ENCODE assay signal across 8 cellular contexts in the genomic region with DNA sequence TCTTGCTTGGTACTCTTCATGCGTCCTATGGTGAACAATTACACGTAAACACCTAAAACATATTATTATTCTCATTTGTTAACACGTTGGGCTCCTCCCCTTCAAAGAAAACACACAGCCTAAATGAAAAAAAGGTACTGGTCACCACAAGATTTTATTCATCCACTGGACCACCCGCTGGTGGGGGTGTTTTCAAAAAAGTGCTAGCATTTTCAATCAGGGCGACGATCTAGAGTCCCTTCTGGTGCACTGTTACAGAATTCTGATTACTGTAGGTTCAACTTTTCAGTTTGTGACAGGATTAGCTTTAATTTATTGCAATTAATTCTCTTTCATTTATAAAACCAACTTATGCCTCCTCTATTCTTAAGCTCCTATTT. TPM values are rescaled to one million over a fixed set of nuclear protein-coding genes. Genes with fewer than 3 reads are reported as not detected.
A peak's percentile ranks its signal among the peaks of the same experiment; 100 is the strongest.
DNase-seq lines count a peak whose midpoint lies in the region; ATAC-seq and TF ChIP-seq lines count a peak whose summit lies in the region.

No MANE protein-coding gene starts in this region.

- ATAC-seq in GM19463 (IDR thresholded peaks at IDR 0.05; ENCODE audit: unreplicated experiment) (peak; percentile 6), IMR-90 (ENCODE audit: low read depth) (peak; percentile 4; the same call in 1 of the 2 replicates), left lung (peak; percentile 10)

- BruUV-seq in IMR-90 (replicated peaks; lab: Mats Ljungman, UMichigan), result TSS peak; percentile 71

- intact Hi-C loops in IMR-90 (cut with micrococcal nuclease), result loop anchor here (1.0 to 10.0 kb wide), 3 partner anchors 104 to 582 kb away; no protein-coding TSS in a partner anchor
- intact Hi-C loops in ascending aorta (cut with DNase I), result loop anchor here (1.0 to 2.0 kb wide), 3 partner anchors 137 to 400 kb away; a partner anchor contains a TSS
- intact Hi-C loops in left lung (cut with DNase I), result no loop called here

- TF ChIP-seq RAD21 in IMR-90 (IDR thresholded peaks at IDR 0.05; ENCODE audit: low read length), result no peak

- CTCF ChIA-PET in BJ (lab: Yijun Ruan, JAX) (interaction anchor here (0.6 to 2.5 kb wide), 4 partner anchors 11 to 137 kb away, joined by 3 to 6 read pairs (median 4); no protein-coding TSS in a partner anchor), IMR-90 (lab: Yijun Ruan, JAX) (no interaction called here)

- H3K27ac ChIP-seq in IMR-90 (ENCODE audit: insufficient read depth, low read length), result peak overlapping the region; percentile 93
- peak overlapping the region; percentile 87 to 94 for H3K27ac ChIP-seq in ascending aorta
- H3K27ac ChIP-seq in left lung, result peak overlapping the region; percentile 78 to 87
- H3K27ac ChIP-seq in thymus (ENCODE audit: low read depth), result peak overlapping the region; percentile 93

- dilution Hi-C loops in IMR-90 (cut with HindIII; ENCODE audit: low sequenced_read_pairs, unreplicated experiment), result no loop called here

- peak overlapping the region; percentile 97 for H3K4ac ChIP-seq in IMR-90 (ENCODE audit: low read depth, low read length)

- no peak for DNase-seq in BJ (ENCODE audit: low read depth)
- no peak for DNase-seq in IMR-90
- no peak for DNase-seq in ascending aorta (ENCODE audit: low spot score in 2 of 2)
- no peak for DNase-seq in left lung
- no peak for DNase-seq in Kasumi-1 (lab: John Stamatoyannopoulos, UW)
- no peak for DNase-seq in stimulated activated CD4-positive, alpha-beta T cell treated with anti-CD3 and anti-CD28 coated beads, Interleukin-2, amount 100 ng/mL, for 48 hours

- H3K79me1 ChIP-seq in IMR-90 (ENCODE audit: low read depth in 1 of 2, low read length in 2 of 2), result peaks cover 6 to 19% of the 10 kb centered on the region in 2 experiments; a peak in 3 of 4 replicates

- H2BK120ac ChIP-seq in IMR-90 (ENCODE audit: low read depth, low read length), result peak overlapping the region; percentile 79

- no peak for TF ChIP-seq CTCF in BJ (IDR thresholded peaks at IDR 0.05; ENCODE audit: insufficient read depth, low read depth, low read length)
- TF ChIP-seq CTCF in IMR-90 (conservative IDR thresholded peaks at IDR 0.05; ENCODE audit: low read depth, low read length), result no peak
- no peak for TF ChIP-seq CTCF in ascending aorta (IDR thresholded peaks at IDR 0.05)
- TF ChIP-seq CTCF in left lung (IDR thresholded peaks at IDR 0.05), result no peak

- TF ChIP-seq POLR2A in IMR-90 (IDR thresholded peaks at IDR 0.05; ENCODE audit: low read depth, low read length), result no peak

- peak overlapping the region; percentile 85 to 97 for H4K8ac ChIP-seq in IMR-90 (ENCODE audit: low read depth in 2 of 2, low read length in 2 of 2)

- peak overlapping the region; percentile 84 for H2AK5ac ChIP-seq in IMR-90 (ENCODE audit: low read depth, low read length)

- peak overlapping the region; percentile 87 for H3K23ac ChIP-seq in IMR-90 (ENCODE audit: low read depth, low read length)

- peak overlapping the region; percentile 62; the same call in 1 of the 3 replicates for H2BK15ac ChIP-seq in IMR-90 (ENCODE audit: low read depth, low read length)

- H3K36me3 ChIP-seq in BJ (ENCODE audit: control insufficient read depth, insufficient read depth, low read length) (peaks cover 4% of the 10 kb centered on the region; the same call in 1 of the 2 replicates), IMR-90 (ENCODE audit: control insufficient read depth, insufficient read depth, low read length) (peaks cover 2% of the 10 kb centered on the region), ascending aorta (peaks cover 3 to 17% of the 10 kb centered on the region in 2 donors), left lung (peaks cover 0 to 23% of the 10 kb centered on the region in 2 donors), thymus (ENCODE audit: control insufficient read depth, insufficient read depth) (peaks cover 3% of the 10 kb centered on the region)

- peak overlapping the region; percentile 94 for H3K9ac ChIP-seq in IMR-90 (ENCODE audit: low read depth, low read length)

- in situ Hi-C loops in IMR-90 (cut with MboI; ENCODE audit: low sequenced_read_pairs), result no loop called here

- H3K9me1 ChIP-seq in IMR-90 (ENCODE audit: insufficient read depth, low read length), result peaks cover 4% of the 10 kb centered on the region; the same call in 1 of the 2 replicates

- peak overlapping the region; percentile 97 for H4K5ac ChIP-seq in IMR-90 (ENCODE audit: low read depth, low read length)

- peak overlapping the region; percentile 94 for H2AFZ ChIP-seq in IMR-90 (replicated peaks; ENCODE audit: low read length, poor library complexity)

- H3K56ac ChIP-seq in IMR-90 (ENCODE audit: extremely low read depth, insufficient read depth, low read length), result peak overlapping the region; percentile 87

- peak overlapping the region; percentile 81 for H2AK9ac ChIP-seq in IMR-90 (replicated peaks; ENCODE audit: low read depth, low read length, poor library complexity)

- peak overlapping the region; percentile 94 for H2BK5ac ChIP-seq in IMR-90 (ENCODE audit: low read depth, low read length, poor library complexity, severe bottlenecking)

- no peaks in the 10 kb centered on the region for H3K27me3 ChIP-seq in BJ (ENCODE audit: control insufficient read depth, insufficient read depth, low read length)
- H3K27me3 ChIP-seq in IMR-90 (ENCODE audit: control insufficient read depth, insufficient read depth, low read length), result no peaks in the 10 kb centered on the region
- H3K27me3 ChIP-seq in ascending aorta, result no peaks in the 10 kb centered on the region
- no peaks in the 10 kb centered on the region for H3K27me3 ChIP-seq in left lung
- no peaks in the 10 kb centered on the region for H3K27me3 ChIP-seq in thymus (ENCODE audit: control insufficient read depth, insufficient read depth)

- H3K9me3 ChIP-seq in IMR-90 (ENCODE audit: control insufficient read depth, insufficient read depth, low read length) (no peaks in the 10 kb centered on the region), ascending aorta (no peaks in the 10 kb centered on the region), left lung (no peaks in the 10 kb centered on the region), thymus (ENCODE audit: control insufficient read depth) (peaks cover 1% of the 10 kb centered on the region)

- H3K4me1 ChIP-seq in IMR-90 (ENCODE audit: control insufficient read depth, insufficient read depth, low read length) (peaks cover 7% of the 10 kb centered on the region), ascending aorta (peaks cover 0 to 6% of the 10 kb centered on the region in 2 donors), left lung (peaks cover 7 to 21% of the 10 kb centered on the region in 2 donors), thymus (ENCODE audit: control insufficient read depth, insufficient read depth, low read length) (peaks cover 8% of the 10 kb centered on the region)

- 0% methylated on average over 1 of the region's 6 CpGs; no CpG with 5 or more reads in 1 of the 2 experiments for WGBS in IMR-90 (ENCODE audit: extremely low coverage in 2 of 2, insufficient read length in 1 of 2), 2 experiments
- WGBS in thymus, result 3% methylated on average over 6 of the region's 6 CpGs

- peak overlapping the region; percentile 100 for H3K4me2 ChIP-seq in IMR-90 (ENCODE audit: low read depth, low read length)

- no peaks in the 10 kb centered on the region for H4K20me1 ChIP-seq in IMR-90 (ENCODE audit: insufficient read depth, low read length)

- POLR2A ChIA-PET in BJ (lab: Charles Lee), result interaction anchor here (0.7 kb wide), 1 partner anchor 121 kb away, joined by 3 read pairs; no protein-coding TSS in a partner anchor
- POLR2A ChIA-PET in IMR-90 (lab: Charles Lee; ENCODE audit: unreplicated experiment), result no interaction called here

- H3K14ac ChIP-seq in IMR-90 (replicated peaks; ENCODE audit: low read depth, low read length), result peak overlapping the region; percentile 96

- H3K18ac ChIP-seq in IMR-90 (ENCODE audit: low read depth, low read length), result peak overlapping the region; percentile 13; the same call in 1 of the 2 replicates

- H2BK20ac ChIP-seq in IMR-90 (ENCODE audit: low read depth, low read length), result no peak overlapping the region

- H4K91ac ChIP-seq in IMR-90 (ENCODE audit: insufficient read depth, low read depth, low read length), result peak overlapping the region; percentile 98

- H3K4me3 ChIP-seq in BJ (ENCODE audit: low read depth, low read length), result peak overlapping the region; percentile 65
- peak overlapping the region; percentile 80 for H3K4me3 ChIP-seq in IMR-90 (ENCODE audit: insufficient read depth, low read depth, low read length)
- peak overlapping the region; percentile 86 to 99 for H3K4me3 ChIP-seq in ascending aorta
- H3K4me3 ChIP-seq in left lung, result peak overlapping the region; percentile 57 to 91
- peak overlapping the region; percentile 94 for H3K4me3 ChIP-seq in thymus (ENCODE audit: low read length)

TF ChIP-seq in IMR-90, 13 proteins besides CTCF, POLR2A, EP300 and RAD21 (continues in another document):
- TF ChIP-seq MAZ (IDR thresholded peaks at IDR 0.05; ENCODE audit: borderline replicate concordance, low read depth, low read length) (no peak), MAFK (IDR thresholded peaks at IDR 0.05; ENCODE audit: low read depth, low read length) (no peak), NFE2L2 (IDR thresholded peaks at IDR 0.05; ENCODE audit: low read depth, low read length) (no peak), CEBPB (IDR thresholded peaks at IDR 0.05; ENCODE audit: low read depth, low read length) (no peak), SMC3 (IDR thresholded peaks at IDR 0.05; ENCODE audit: low read depth, low read length) (no peak), RCOR1 (IDR thresholded peaks at IDR 0.05; ENCODE audit: insufficient replicate concordance, low read length) (no peak), CHD1 (IDR thresholded peaks at IDR 0.05; ENCODE audit: low read depth, low read length) (no peak)
- TF ChIP-seq, protein P1, sequence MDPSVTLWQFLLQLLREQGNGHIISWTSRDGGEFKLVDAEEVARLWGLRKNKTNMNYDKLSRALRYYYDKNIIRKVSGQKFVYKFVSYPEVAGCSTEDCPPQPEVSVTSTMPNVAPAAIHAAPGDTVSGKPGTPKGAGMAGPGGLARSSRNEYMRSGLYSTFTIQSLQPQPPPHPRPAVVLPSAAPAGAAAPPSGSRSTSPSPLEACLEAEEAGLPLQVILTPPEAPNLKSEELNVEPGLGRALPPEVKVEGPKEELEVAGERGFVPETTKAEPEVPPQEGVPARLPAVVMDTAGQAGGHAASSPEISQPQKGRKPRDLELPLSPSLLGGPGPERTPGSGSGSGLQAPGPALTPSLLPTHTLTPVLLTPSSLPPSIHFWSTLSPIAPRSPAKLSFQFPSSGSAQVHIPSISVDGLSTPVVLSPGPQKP (IDR thresholded peaks at IDR 0.05; ENCODE audit: borderline replicate concordance, low read depth, low read length), result no peak

RNA-seq across cellular contexts. Expression of a gene that starts 0.5 kb away (rescaled TPM):
- polyA plus RNA-seq in BJ (2011; rRNA removed) (10.0 and 24.6 TPM in 2 replicates), IMR-90 (2012; rRNA removed) (15.6 and 20.3 TPM in 2 replicates), thymus (38.4 TPM)
- 5.7 and 7.7 TPM in 2 replicates for polyA minus RNA-seq in BJ (2011; rRNA and poly(A)+ RNA removed)
- total RNA-seq in IMR-90 (2012; rRNA removed) (6.3 and 23.3 TPM in 2 replicates), ascending aorta (5.4 TPM), left lung (10 to 100 TPM; 23.6 to 32.5 TPM)
- 1.2 and 5.4 TPM in 2 replicates for polyA plus RNA-seq in IMR-90 (2012; cell fraction: cytosol; rRNA removed)
- 7.3 and 10.8 TPM in 2 replicates for polyA plus RNA-seq in IMR-90 (2012; cell fraction: nucleus; rRNA removed; ENCODE audit: low replicate concordance)

Comparison
In these comparisons a context has a peak if more than half of its experiments do, and no peak if none do; other contexts are left out.
1. intact Hi-C loops: an anchor here in IMR-90 (1.0 to 10.0 kb wide) and ascending aorta (1.0 to 2.0 kb wide); none called in left lung.